Comparison of ENCODE assay signal across 10 cellular contexts in the genomic region with DNA sequence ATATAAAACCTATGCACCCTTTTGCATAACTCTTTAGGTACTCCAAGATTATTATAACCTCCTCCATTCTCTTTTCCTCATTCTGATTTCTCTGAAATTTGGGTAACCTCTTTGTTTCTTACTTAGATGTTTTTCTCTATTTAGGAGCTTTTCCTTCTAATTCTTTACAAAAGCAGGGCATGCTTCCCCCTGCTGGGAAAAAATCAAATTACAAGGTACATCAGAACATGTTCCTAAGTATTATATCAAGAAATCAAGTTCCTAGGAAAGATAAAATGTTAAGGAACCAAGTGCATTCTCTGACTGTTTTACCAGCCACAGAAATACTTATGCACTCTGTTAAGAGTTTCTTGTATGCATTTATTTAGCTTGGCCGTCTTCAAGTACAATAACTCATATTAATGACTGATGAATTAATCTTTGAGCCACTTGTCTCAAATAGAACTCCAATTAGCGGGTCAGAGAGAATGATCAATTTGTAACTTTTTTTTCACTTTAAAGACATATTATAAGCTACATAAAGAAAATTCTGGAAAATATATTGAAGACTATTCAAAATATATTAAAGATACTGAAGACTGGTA. TPM values are rescaled to one million over a fixed set of nuclear protein-coding genes. Genes with fewer than 3 reads are reported as not detected.
A peak's percentile ranks its signal among the peaks of the same experiment; 100 is the strongest.
DNase-seq lines count a peak whose midpoint lies in the region; ATAC-seq and TF ChIP-seq lines count a peak whose summit lies in the region.
"Had no signal": no experiment of that assay in that cellular context is flagged by ENCODE, and none has a peak within 500 bp of the region (broad histone marks: within the 10 kb centered on the region; RNA-seq: fewer than 3 reads in every experiment).

No MANE protein-coding gene starts in this region.

- peak overlapping the region; percentile 13 for H3K9ac ChIP-seq in endodermal cell (ENCODE audit: extremely low read depth, low read length, poor library complexity, severe bottlenecking)
- H3K9ac ChIP-seq: BLaER1 had no signal

- H3K27ac ChIP-seq in endodermal cell (ENCODE audit: low read depth, low read length) = no peak overlapping the region
- H3K27ac ChIP-seq: BLaER1 had no signal

- H3K27ac Mint-ChIP-seq in endodermal cell (no peak overlapping the region), osteocyte (ENCODE audit: unreplicated experiment) (no peak overlapping the region)

- in situ Hi-C loops in HAP-1 (cut with MboI; ENCODE audit: low sequenced_read_pairs) = no loop called here

- H3K4me1 Mint-ChIP-seq in endodermal cell = peaks cover 20% of the 10 kb centered on the region
- H3K4me1 Mint-ChIP-seq in osteocyte (ENCODE audit: unreplicated experiment) = peaks cover 5% of the 10 kb centered on the region

- H3K9me3 ChIP-seq in endodermal cell (ENCODE audit: control insufficient read depth, low read length) (no peaks in the 10 kb centered on the region), HAP-1 (no peaks in the 10 kb centered on the region)

- H3K36me3 ChIP-seq in endodermal cell (ENCODE audit: control insufficient read depth, insufficient read depth, low read length) (no peaks in the 10 kb centered on the region), HAP-1 (replicated peaks) (no peaks in the 10 kb centered on the region)
- H3K36me3 ChIP-seq: BLaER1 had no signal

- no peak for ATAC-seq in GM18861 (IDR thresholded peaks at IDR 0.05; ENCODE audit: unreplicated experiment)
- no peak for ATAC-seq in HG02970 (IDR thresholded peaks at IDR 0.05; ENCODE audit: low FRiP score, unreplicated experiment)

- TF ChIP-seq CTCF in endodermal cell (conservative IDR thresholded peaks at IDR 0.05) (peak; percentile 85), osteocyte (IDR thresholded peaks at IDR 0.05) (peak; percentile 58)

- WGBS in endodermal cell (ENCODE audit: insufficient coverage in 1 of 2, insufficient read length in 1 of 2), 2 experiments = 73% methylated on average over 2 of the region's 2 CpGs; no CpG with 5 or more reads in 1 of the 2 experiments

- H3K4me1 ChIP-seq in endodermal cell (ENCODE audit: control insufficient read depth, insufficient read depth, low read length) (no peaks in the 10 kb centered on the region), HAP-1 (no peaks in the 10 kb centered on the region)
- H3K4me1 ChIP-seq: BLaER1 had no signal

- DNase-seq in NCI-H146 (lab: John Stamatoyannopoulos, UW) (peak; percentile 8), NCI-H146 treated with DMSO at 0.1 percent for 48 hours (lab: John Stamatoyannopoulos, UW; ENCODE audit: unreplicated experiment) (no peak), NCI-H69 (lab: John Stamatoyannopoulos, UW) (peak; percentile 19), endodermal cell (peak; percentile 46), osteocyte (ENCODE audit: extremely low spot score, unreplicated experiment) (no peak), HAP-1 (ENCODE audit: low spot score in 2 of 2) (no peak)

- H3K4me3 Mint-ChIP-seq in endodermal cell (peak overlapping the region; percentile 38), osteocyte (ENCODE audit: unreplicated experiment) (no peak overlapping the region)

- H3K27me3 Mint-ChIP-seq in endodermal cell (ENCODE audit: insufficient read depth) = peaks cover 31% of the 10 kb centered on the region
- peaks cover 20% of the 10 kb centered on the region for H3K27me3 Mint-ChIP-seq in osteocyte (ENCODE audit: unreplicated experiment)

- H3K27me3 ChIP-seq in endodermal cell (ENCODE audit: control insufficient read depth, insufficient read depth, low read length, poor library complexity, severe bottlenecking) (peaks cover 17% of the 10 kb centered on the region), HAP-1 (ENCODE audit: low read depth) (no peaks in the 10 kb centered on the region)
- H3K27me3 ChIP-seq: BLaER1 had no signal

- no peaks in the 10 kb centered on the region for H3K9me3 Mint-ChIP-seq in endodermal cell
- H3K9me3 Mint-ChIP-seq in osteocyte (ENCODE audit: unreplicated experiment) = no peaks in the 10 kb centered on the region

- H3K36me3 Mint-ChIP-seq in endodermal cell (ENCODE audit: low read depth) (no peaks in the 10 kb centered on the region), osteocyte (ENCODE audit: unreplicated experiment) (no peaks in the 10 kb centered on the region)

- H3K4me3 ChIP-seq in endodermal cell (ENCODE audit: low read length) = peak overlapping the region; percentile 100
- H3K4me3 ChIP-seq in HAP-1 = no peak overlapping the region
- H3K4me3 ChIP-seq: BLaER1 had no signal

RNA-seq across cellular contexts. Expression of a gene that starts 2.1 kb away (rescaled TPM):
- total RNA-seq in endodermal cell (10 to 100 TPM; 11.4 to 29.0 TPM), osteocyte (not detected in 2 replicates)
- 13.4 TPM for polyA plus RNA-seq in endodermal cell (2013, experiment 1 of 2)
- polyA plus RNA-seq in endodermal cell (2013, experiment 2 of 2) = 13.5 TPM
- total RNA-seq: activated CD8-positive, alpha-beta memory T cell treated with anti-CD3 and anti-CD28 coated beads for 36 hours had no signal

Comparison
In these comparisons a context has a peak if more than half of its experiments do, and no peak if none do; other contexts are left out.
1. DNase-seq: peak in NCI-H146 (single experiment), NCI-H69 (single experiment) and endodermal cell (single experiment); none in NCI-H146 treated with DMSO at 0.1 percent for 48 hours (single experiment), osteocyte (single experiment) and HAP-1 (0 of 2).
2. RNA of a gene that starts 2.1 kb away (total RNA-seq): 11.4 to 29.0 TPM in endodermal cell; not detected in osteocyte; every median in the first group is over 10 times any median in the second.